11 cellular contexts compared by ENCODE assay signal in genomic region chr1:201551877-201552731, GRCh38. TPM values are rescaled to one million over a fixed set of nuclear protein-coding genes. Genes with fewer than 3 reads are reported as not detected.
DNase-seq lines count a peak whose midpoint lies in the region; ATAC-seq, FAIRE-seq and TF ChIP-seq lines count a peak whose summit lies in the region.
"Had no signal": no experiment of that assay in that cellular context is flagged by ENCODE, and none has a peak within 500 bp of the region (broad histone marks: within the 10 kb centered on the region; RNA-seq: fewer than 3 reads in every experiment).

No MANE protein-coding gene starts in this region.

- H4K91ac ChIP-seq in neuronal stem cell (ENCODE audit: low read depth, low read length, poor library complexity): no peak overlapping the region

- no peak overlapping the region for H3K18ac ChIP-seq in neuronal stem cell (ENCODE audit: low read length)

- no peak overlapping the region for H3K4me3 Mint-ChIP-seq in CD4-positive, alpha-beta T cell

- no peak overlapping the region for H3K23ac ChIP-seq in neuronal stem cell (ENCODE audit: low read depth, low read length, poor library complexity)

- CTCF ChIA-PET in CD4-positive, alpha-beta T cell (lab: Charles Lee): no interaction called here

- H3K9ac ChIP-seq in neuronal stem cell (ENCODE audit: low read depth, low read length, poor library complexity): no peak overlapping the region

- H3K14ac ChIP-seq in neuronal stem cell (ENCODE audit: low read length): no peak overlapping the region

- no peak for FAIRE-seq in pancreas (lab: Jason Lieb, UNC)

- H3K4me3 ChIP-seq in SJCRH30: no peak overlapping the region
- no peak overlapping the region for H3K4me3 ChIP-seq in pancreas
- no peak overlapping the region for H3K4me3 ChIP-seq in WERI-Rb-1 (ENCODE audit: low read depth, low read length)
- H3K4me3 ChIP-seq in neuronal stem cell (ENCODE audit: low read length in 2 of 2): no peak overlapping the region

- H2AFZ ChIP-seq in neuronal stem cell (ENCODE audit: low read length): no peak overlapping the region

- H2BK120ac ChIP-seq in neuronal stem cell (ENCODE audit: low read depth, low read length): no peak overlapping the region

- no peak overlapping the region for H2BK5ac ChIP-seq in neuronal stem cell (ENCODE audit: low read length)

- peak; percentile 88 for DNase-seq in Daoy (ENCODE audit: low read depth)
- DNase-seq in SJCRH30: peak; percentile 40 to 57
- DNase-seq in fibroblast of gingiva (ENCODE audit: low read depth): peak; percentile 87
- no peak for DNase-seq in pancreas
- DNase-seq in CD4-positive, alpha-beta T cell: no peak
- DNase-seq in WERI-Rb-1: no peak
- no peak for DNase-seq in effector CD8-positive, alpha-beta T cell (lab: John Stamatoyannopoulos, UW)
- DNase-seq in neuronal stem cell (ENCODE audit: low spot score): no peak
- DNase-seq: activated CD8-positive, alpha-beta memory T cell treated with anti-CD3 and anti-CD28 coated beads for 24 hours; NCI-H1930; stimulated activated CD4-positive, alpha-beta T cell treated with anti-CD3 and anti-CD28 coated beads, Interleukin-1b, Interleukin-23, amount 100 ng/mL, for 48 hours had no signal

- WGBS in pancreas, 2 donors: 75 to 79% methylated on average over 12 of the region's 12 CpGs
- no CpG with 5 or more reads among the region's 12 CpGs for WGBS in neuronal stem cell (ENCODE audit: extremely low coverage in 2 of 2, insufficient read length in 2 of 2, insufficient replicate concordance in 1 of 2), 2 donors

- no peaks in the 10 kb centered on the region for H3K27me3 Mint-ChIP-seq in CD4-positive, alpha-beta T cell

- H3K9me3 ChIP-seq in SJCRH30 (replicated peaks): no peaks in the 10 kb centered on the region
- H3K9me3 ChIP-seq in pancreas: no peaks in the 10 kb centered on the region
- H3K9me3 ChIP-seq in CD4-positive, alpha-beta T cell (ENCODE audit: control insufficient read depth, low read length): no peaks in the 10 kb centered on the region
- no peaks in the 10 kb centered on the region for H3K9me3 ChIP-seq in WERI-Rb-1 (ENCODE audit: severe bottlenecking)
- H3K9me3 ChIP-seq in neuronal stem cell (replicated peaks in 1 of 2; ENCODE audit: control insufficient read depth in 2 of 2, insufficient read depth in 1 of 2, low read depth in 1 of 2, low read length in 2 of 2): no peaks in the 10 kb centered on the region

- POLR2A ChIA-PET in CD4-positive, alpha-beta T cell (lab: Charles Lee): no interaction called here

- H3K36me3 ChIP-seq in SJCRH30 (peaks cover 10% of the 10 kb centered on the region), pancreas (no peaks in the 10 kb centered on the region), WERI-Rb-1 (no peaks in the 10 kb centered on the region; the same call in 1 of the 2 replicates), neuronal stem cell (replicated peaks in 1 of 2; ENCODE audit: control insufficient read depth in 2 of 2, insufficient read depth in 2 of 2, low read length in 2 of 2) (no peaks in the 10 kb centered on the region)

- H3K9me3 Mint-ChIP-seq in CD4-positive, alpha-beta T cell: no peaks in the 10 kb centered on the region

- H2BK15ac ChIP-seq in neuronal stem cell (ENCODE audit: low read length): no peak overlapping the region

- H3K4ac ChIP-seq in neuronal stem cell (ENCODE audit: low read length): no peak overlapping the region

- H2AK5ac ChIP-seq in neuronal stem cell (ENCODE audit: low read depth, low read length): no peak overlapping the region

- H2BK12ac ChIP-seq in neuronal stem cell (ENCODE audit: low read length): no peak overlapping the region

- no peaks in the 10 kb centered on the region for H3K36me3 Mint-ChIP-seq in CD4-positive, alpha-beta T cell (ENCODE audit: low read depth)

- H3K27me3 ChIP-seq in SJCRH30 (no peaks in the 10 kb centered on the region), pancreas (no peaks in the 10 kb centered on the region), WERI-Rb-1 (ENCODE audit: insufficient read depth, low read depth, severe bottlenecking) (no peaks in the 10 kb centered on the region), neuronal stem cell (ENCODE audit: control insufficient read depth in 3 of 3, insufficient read depth in 3 of 3, low read depth in 1 of 3, low read length in 3 of 3) (no peaks in the 10 kb centered on the region)
- H3K27me3 ChIP-seq in CD4-positive, alpha-beta T cell (ENCODE audit: control insufficient read depth, insufficient read depth, low read length): no peaks in the 10 kb centered on the region

- intact Hi-C loops in pancreas (cut with DNase I): no loop called here
- intact Hi-C loops in CD4-positive, alpha-beta T cell (cut with DNase I, micrococcal nuclease): no loop called here

- no peak for TF ChIP-seq CTCF in pancreas (IDR thresholded peaks at IDR 0.05)
- TF ChIP-seq CTCF in CD4-positive, alpha-beta T cell (IDR thresholded peaks at IDR 0.05): no peak
- no peak for TF ChIP-seq CTCF in WERI-Rb-1 (IDR thresholded peaks at IDR 0.05; ENCODE audit: low read depth, low read length)

- H3K4me1 ChIP-seq in SJCRH30: peaks cover 49% of the 10 kb centered on the region
- no peaks in the 10 kb centered on the region for H3K4me1 ChIP-seq in pancreas
- H3K4me1 ChIP-seq in neuronal stem cell (ENCODE audit: control insufficient read depth in 2 of 2, insufficient read depth in 1 of 2, low read depth in 1 of 2, low read length in 2 of 2): peaks cover 0 to 6% of the 10 kb centered on the region in 2 donors

- H3K27ac ChIP-seq in SJCRH30: peak overlapping the region; percentile 26
- peak overlapping the region in 2 of 4 donors; percentile 33 to 39 for H3K27ac ChIP-seq in pancreas
- no peak overlapping the region for H3K27ac ChIP-seq in CD4-positive, alpha-beta T cell (ENCODE audit: low read depth, low read length)
- no peak overlapping the region for H3K27ac ChIP-seq in WERI-Rb-1
- no peak overlapping the region for H3K27ac ChIP-seq in neuronal stem cell (replicated peaks; ENCODE audit: low read length)

- no peak overlapping the region for H3K4me2 ChIP-seq in neuronal stem cell (ENCODE audit: insufficient read depth, low read length, poor library complexity, severe bottlenecking)

- H3K4me1 Mint-ChIP-seq in CD4-positive, alpha-beta T cell (ENCODE audit: low read depth): no peaks in the 10 kb centered on the region

- H3K79me1 ChIP-seq in neuronal stem cell (ENCODE audit: low read depth, low read length): no peaks in the 10 kb centered on the region

- ATAC-seq in pancreas: peak in 3 of 4 donors; percentile 67 to 83 (median 80)
- no peak for ATAC-seq in CD4-positive, alpha-beta T cell (ENCODE audit: poor library complexity)

- no peak overlapping the region for H3K27ac Mint-ChIP-seq in CD4-positive, alpha-beta T cell

- H4K8ac ChIP-seq in neuronal stem cell (ENCODE audit: low read depth, low read length): no peak overlapping the region

RNA-seq across cellular contexts. Expression of gene NAV1, which starts 13.2 kb away (rescaled TPM):
- total RNA-seq in Daoy (2014; rRNA removed; shearing (Covaris generic)): 39.2 and 51.8 TPM in 2 replicates
- total RNA-seq in SJCRH30 (2014; rRNA removed; shearing (Covaris generic)): 63.8 and 68.2 TPM in 2 replicates
- 10 to 100 TPM in 2 of 6 donors, 1 to 10 TPM in 4; 6.0 to 13.6 (median 8.1) TPM for total RNA-seq in pancreas
- polyA plus RNA-seq in pancreas: 1 to 10 TPM; 5.6 TPM
- 1 to 10 TPM; 2.8 to 4.3 TPM for total RNA-seq in CD4-positive, alpha-beta T cell
- polyA plus RNA-seq in neuronal stem cell (2013, experiment 1 of 2): 112 TPM
- polyA plus RNA-seq in neuronal stem cell (2013, experiment 2 of 2): 121 TPM

RNA-seq across cellular contexts. Expression of gene CSRP1, which starts 45.2 kb away (rescaled TPM):
- 866 and 897 TPM in 2 replicates for total RNA-seq in Daoy (2014; rRNA removed; shearing (Covaris generic))
- 80.6 and 84.6 TPM in 2 replicates for total RNA-seq in SJCRH30 (2014; rRNA removed; shearing (Covaris generic))
- 10 to 100 TPM; 49.6 to 91.9 (median 54.8) TPM for total RNA-seq in pancreas
- 100 to 1,000 TPM in 1 of 2 donors, 10 to 100 TPM in 1; 91.9 to 103 TPM for polyA plus RNA-seq in pancreas
- total RNA-seq in CD4-positive, alpha-beta T cell: 10 to 100 TPM; 34.8 to 39.9 TPM
- polyA plus RNA-seq in neuronal stem cell (2013, experiment 1 of 2): 31.8 TPM
- 29.5 TPM for polyA plus RNA-seq in neuronal stem cell (2013, experiment 2 of 2)

Comparison
In these comparisons a context has a peak if more than half of its experiments do, and no peak if none do; other contexts are left out.
1. DNase-seq: peak in Daoy (single experiment), SJCRH30 (2 of 2) and fibroblast of gingiva (single experiment); none in pancreas (0 of 6), CD4-positive, alpha-beta T cell (0 of 10), WERI-Rb-1 (single experiment), effector CD8-positive, alpha-beta T cell (single experiment) and neuronal stem cell (single experiment).